ENCODE assay signal across 23 cellular contexts in genomic region chr10:12406764-12407400, GRCh38. TPM values are rescaled to one million over a fixed set of nuclear protein-coding genes. Genes with fewer than 3 reads are reported as not detected.
A peak's percentile ranks its signal among the peaks of the same experiment; 100 is the strongest.
DNase-seq lines count a peak whose midpoint lies in the region; ATAC-seq lines count a peak whose summit lies in the region.
"Had no signal": no experiment of that assay in that cellular context is flagged by ENCODE, and none has a peak within 500 bp of the region (broad histone marks: within the 10 kb centered on the region; RNA-seq: fewer than 3 reads in every experiment).

No MANE protein-coding gene starts in this region.

- POLR2A ChIA-PET in CD8-positive, alpha-beta memory T cell (lab: Charles Lee): interaction anchor here (0.7 kb wide), 1 partner anchor 190 kb away, joined by 5 read pairs; no protein-coding TSS in a partner anchor

- H3K36me3 ChIP-seq in CD8-positive, alpha-beta memory T cell (ENCODE audit: insufficient read depth, low read length): no peaks in the 10 kb centered on the region
- peaks cover 2% of the 10 kb centered on the region; the same call in 1 of the 2 replicates for H3K36me3 ChIP-seq in MG63
- H3K36me3 ChIP-seq: neutrophil had no signal

- no peaks in the 10 kb centered on the region for H3K9me3 ChIP-seq in CD8-positive, alpha-beta memory T cell (ENCODE audit: low read length)
- H3K9me3 ChIP-seq in MG63: no peaks in the 10 kb centered on the region
- H3K9me3 ChIP-seq: neutrophil had no signal

- intact Hi-C loops in sciatic nerve (cut with DNase I): no loop called here
- intact Hi-C loops in left cardiac atrium (cut with DNase I): no loop called here

- no peak overlapping the region for H3K4me3 ChIP-seq in CD8-positive, alpha-beta memory T cell (ENCODE audit: low read length)
- H3K4me3 ChIP-seq in MG63: no peak overlapping the region
- H3K4me3 ChIP-seq: SK-N-MC had no signal

- DNase-seq in CD8-positive, alpha-beta memory T cell: no peak
- peak; percentile 14 for DNase-seq in KBM-7
- DNase-seq in iPS-NIHi7 (ENCODE audit: extremely low spot score): peak; percentile 56
- peak; percentile 7 for DNase-seq in sciatic nerve (ENCODE audit: low spot score)
- DNase-seq in MG63: no peak
- DNase-seq in left cardiac atrium: no peak
- DNase-seq in NOMO-1 treated with DMSO at 0.1 percent for 48 hours (lab: John Stamatoyannopoulos, UW; ENCODE audit: unreplicated experiment): no peak
- DNase-seq: activated CD8-positive, alpha-beta T cell treated with anti-CD3 and anti-CD28 coated beads for 36 hours; activated naive CD4-positive, alpha-beta T cell treated with anti-CD3 and anti-CD28 coated beads, Interleukin-2, amount 10 ng/mL, durations not matched to agents 7 days and 5 days; activated T-cell treated with anti-CD3 and anti-CD28 coated beads, Interleukin-2, amount 50 U/mL, for 4 hours; amygdala; dermis blood vessel endothelial cell; glutamatergic neuron; NCI-H1436; NCI-H2171 treated with DMSO at 0.1 percent for 48 hours; NCI-H526; RPMI8226; stimulated activated CD4-positive, alpha-beta T cell treated with anti-CD3 and anti-CD28 coated beads, Interleukin-4, amount 100 ng/mL, for 4 hours; T1000 had no signal

- H3K27ac Mint-ChIP-seq in CD8-positive, alpha-beta memory T cell: peak overlapping the region in 5 of 8 donors; percentile 1 to 61 (median 44)
- H3K27ac Mint-ChIP-seq: activated CD8-positive, alpha-beta T cell treated with anti-CD3 and anti-CD28 coated beads for 36 hours; activated naive CD4-positive, alpha-beta T cell treated with anti-CD3 and anti-CD28 coated beads, Interleukin-2, amount 10 ng/mL, durations not matched to agents 7 days and 5 days had no signal

- H3K4me1 Mint-ChIP-seq in CD8-positive, alpha-beta memory T cell: peaks cover 23 to 30% (median 25%) of the 10 kb centered on the region in 3 donors

- in situ Hi-C loops in KBM-7 (cut with MboI; ENCODE audit: low pct_unique_long_range_greater_than_20kb, low sequenced_read_pairs): no loop called here

- ATAC-seq in sciatic nerve: no peak
- ATAC-seq in left cardiac atrium: no peak
- no peak for ATAC-seq in HG03342 (IDR thresholded peaks at IDR 0.05; ENCODE audit: unreplicated experiment)
- ATAC-seq: activated CD4-positive, CD25-positive, alpha-beta regulatory T cell treated with anti-CD3 and anti-CD28 coated beads, Interleukin-2, amount 50 U/mL, for 24 hours; activated CD8-positive, alpha-beta T cell treated with anti-CD3 and anti-CD28 coated beads for 36 hours; activated T-cell treated with anti-CD3 and anti-CD28 coated beads, Interleukin-2, amount 50 U/mL, for 4 hours had no signal

- peaks cover 0 to 2% of the 10 kb centered on the region in 2 donors for H3K27me3 Mint-ChIP-seq in CD8-positive, alpha-beta memory T cell
- H3K27me3 Mint-ChIP-seq: activated CD8-positive, alpha-beta T cell treated with anti-CD3 and anti-CD28 coated beads for 36 hours; activated naive CD4-positive, alpha-beta T cell treated with anti-CD3 and anti-CD28 coated beads, Interleukin-2, amount 10 ng/mL, durations not matched to agents 7 days and 5 days had no signal

- no peaks in the 10 kb centered on the region for H3K4me1 ChIP-seq in CD8-positive, alpha-beta memory T cell (ENCODE audit: insufficient read depth, low read length)

- CTCF ChIA-PET in CD8-positive, alpha-beta memory T cell (lab: Charles Lee): interaction anchor here (0.7 to 1.5 kb wide), 2 partner anchors 15 to 42 kb away, joined by 3 read pairs; no protein-coding TSS in a partner anchor

- peak overlapping the region in 1 of 7 donors; percentile 38 for H3K4me3 Mint-ChIP-seq in CD8-positive, alpha-beta memory T cell
- H3K4me3 Mint-ChIP-seq: activated CD8-positive, alpha-beta T cell treated with anti-CD3 and anti-CD28 coated beads for 36 hours; activated naive CD4-positive, alpha-beta T cell treated with anti-CD3 and anti-CD28 coated beads, Interleukin-2, amount 10 ng/mL, durations not matched to agents 7 days and 5 days; activated T-cell treated with anti-CD3 and anti-CD28 coated beads, Interleukin-2, amount 50 U/mL, for 4 hours had no signal

- H3K9me3 Mint-ChIP-seq in CD8-positive, alpha-beta memory T cell: no peaks in the 10 kb centered on the region
- H3K9me3 Mint-ChIP-seq: activated CD8-positive, alpha-beta T cell treated with anti-CD3 and anti-CD28 coated beads for 36 hours; activated naive CD4-positive, alpha-beta T cell treated with anti-CD3 and anti-CD28 coated beads, Interleukin-2, amount 10 ng/mL, durations not matched to agents 7 days and 5 days; activated T-cell treated with anti-CD3 and anti-CD28 coated beads, Interleukin-2, amount 50 U/mL, for 4 hours had no signal

- no peaks in the 10 kb centered on the region for H3K27me3 ChIP-seq in CD8-positive, alpha-beta memory T cell (ENCODE audit: insufficient read depth, low read length, poor library complexity, severe bottlenecking)
- H3K27me3 ChIP-seq in MG63: no peaks in the 10 kb centered on the region
- H3K27me3 ChIP-seq: neutrophil had no signal

- no peak overlapping the region for H3K27ac ChIP-seq in CD8-positive, alpha-beta memory T cell (ENCODE audit: low read depth, low read length)
- H3K27ac ChIP-seq: neutrophil, SK-N-MC had no signal

- peaks cover 0 to 24% (median 24%) of the 10 kb centered on the region in 3 donors for H3K36me3 Mint-ChIP-seq in CD8-positive, alpha-beta memory T cell
- H3K36me3 Mint-ChIP-seq: activated naive CD4-positive, alpha-beta T cell treated with anti-CD3 and anti-CD28 coated beads, Interleukin-2, amount 10 ng/mL, durations not matched to agents 7 days and 5 days had no signal

RNA-seq across cellular contexts. Expression of gene CAMK1D, which starts 57.5 kb away (rescaled TPM):
- 10 to 100 TPM in 1 of 2 experiments, 1 to 10 TPM in 1; 8.9 to 10.0 TPM for total RNA-seq in CD8-positive, alpha-beta memory T cell
- polyA plus RNA-seq in CD8-positive, alpha-beta memory T cell: 15.1 TPM
- total RNA-seq in sciatic nerve: 27.1 TPM
- total RNA-seq in MG63 (2014; rRNA removed; shearing (Covaris generic); ENCODE audit: low replicate concordance): 6.8 and 13.2 TPM in 2 replicates
- 10 to 100 TPM; 23.8 to 38.5 TPM for total RNA-seq in left cardiac atrium

Comparison
In these comparisons a context has a peak if more than half of its experiments do, and no peak if none do; other contexts are left out.
1. DNase-seq: peak in KBM-7 (single experiment), iPS-NIHi7 (single experiment) and sciatic nerve (single experiment); none in CD8-positive, alpha-beta memory T cell (0 of 5), MG63 (single experiment), left cardiac atrium (single experiment) and NOMO-1 treated with DMSO at 0.1 percent for 48 hours (single experiment).